8 cellular contexts compared by ENCODE assay signal in the genomic region with DNA sequence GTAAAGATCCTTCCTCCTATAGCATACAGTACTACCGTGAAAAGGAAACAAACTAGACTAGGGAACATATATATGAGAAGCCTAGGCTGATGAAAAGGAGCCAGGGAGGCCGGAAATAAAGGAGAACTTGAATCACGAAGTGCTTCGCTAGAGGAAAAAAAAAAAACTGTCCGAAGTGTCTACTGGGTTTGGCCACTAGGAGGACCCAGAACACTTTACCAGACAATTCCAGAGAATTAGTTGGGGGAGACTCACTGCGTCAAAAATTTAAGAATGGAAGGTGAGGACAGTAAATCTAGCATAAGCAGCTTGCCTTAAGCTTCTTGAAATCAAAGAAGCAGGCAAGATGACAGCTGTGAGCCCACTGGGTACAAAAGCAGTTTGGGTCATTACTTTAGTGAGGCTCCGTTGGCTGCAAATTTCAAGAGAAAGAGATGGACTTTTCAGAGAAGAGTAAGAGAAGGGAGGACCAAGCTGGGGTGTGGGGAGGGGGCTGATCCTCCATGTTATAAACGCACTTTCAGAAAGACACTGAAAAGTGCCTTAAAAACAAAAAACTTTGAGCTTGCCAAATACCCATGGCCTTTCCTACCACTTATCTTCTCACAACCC. TPM values are rescaled to one million over a fixed set of nuclear protein-coding genes. Genes with fewer than 3 reads are reported as not detected.
A peak's percentile ranks its signal among the peaks of the same experiment; 100 is the strongest.
DNase-seq lines count a peak whose midpoint lies in the region; ATAC-seq and TF ChIP-seq lines count a peak whose summit lies in the region.

No MANE protein-coding gene starts in this region.

- no peaks in the 10 kb centered on the region for H3K36me3 ChIP-seq in MG63

- no peaks in the 10 kb centered on the region for H3K36me3 Mint-ChIP-seq in activated naive CD4-positive, alpha-beta T cell treated with anti-CD3 and anti-CD28 coated beads for 36 hours (ENCODE audit: low read depth)

- H3K4me3 ChIP-seq in MG63 (no peak overlapping the region), WI38 (ENCODE audit: low read depth, low read length) (no peak overlapping the region)

- no peak overlapping the region for H3K4me3 Mint-ChIP-seq in activated naive CD4-positive, alpha-beta T cell treated with anti-CD3 and anti-CD28 coated beads for 36 hours

- no peaks in the 10 kb centered on the region for H3K9me3 ChIP-seq in MG63

- H3K27me3 Mint-ChIP-seq in activated naive CD4-positive, alpha-beta T cell treated with anti-CD3 and anti-CD28 coated beads for 36 hours (ENCODE audit: low read depth) = no peaks in the 10 kb centered on the region

- ATAC-seq in Right ventricle myocardium superior (ENCODE audit: poor library complexity) (peak; percentile 73), GM18505 (IDR thresholded peaks at IDR 0.05; ENCODE audit: unreplicated experiment) (no peak), GM19395 (IDR thresholded peaks at IDR 0.05; ENCODE audit: unreplicated experiment) (no peak)

- CTCF ChIA-PET in activated naive CD4-positive, alpha-beta T cell treated with anti-CD3 and anti-CD28 coated beads for 36 hours (lab: Charles Lee) = interaction anchor here (0.6 to 5.3 kb wide), 19 partner anchors 10 to 742 kb away, joined by 3 to 30 read pairs (median 4); no protein-coding TSS in a partner anchor

- H3K9me3 Mint-ChIP-seq in activated naive CD4-positive, alpha-beta T cell treated with anti-CD3 and anti-CD28 coated beads for 36 hours = peaks cover 1% of the 10 kb centered on the region

- TF ChIP-seq CTCF in WI38 (IDR thresholded peaks at IDR 0.05; ENCODE audit: low read depth, low read length) = peak; percentile 68

- TF ChIP-seq POLR2A in GM18505 (IDR thresholded peaks at IDR 0.05; ENCODE audit: borderline replicate concordance, extremely low read depth, insufficient read depth, insufficient read length) = no peak

- DNase-seq in activated naive CD4-positive, alpha-beta T cell treated with anti-CD3 and anti-CD28 coated beads for 36 hours = peak; percentile 27
- DNase-seq in activated naive CD4-positive, alpha-beta T cell treated with anti-CD3 and anti-CD28 coated beads, Interleukin-2, amount 50 U/mL, for 16 hours = no peak
- peak; percentile 57 for DNase-seq in MG63
- no peak for DNase-seq in Right ventricle myocardium superior
- DNase-seq in retina = peak; percentile 56

- H3K27me3 ChIP-seq in MG63 = no peaks in the 10 kb centered on the region

- no peak overlapping the region for H3K27ac Mint-ChIP-seq in activated naive CD4-positive, alpha-beta T cell treated with anti-CD3 and anti-CD28 coated beads for 36 hours

- H3K4me1 Mint-ChIP-seq in activated naive CD4-positive, alpha-beta T cell treated with anti-CD3 and anti-CD28 coated beads for 36 hours (ENCODE audit: low read depth) = peaks cover 24% of the 10 kb centered on the region

- intact Hi-C loops in activated naive CD4-positive, alpha-beta T cell treated with anti-CD3 and anti-CD28 coated beads for 36 hours (cut with micrococcal nuclease) = no loop called here
- intact Hi-C loops in Right ventricle myocardium superior (cut with DNase I) = loop anchor here (10.0 kb wide), 1 partner anchor 115 kb away; the partner anchor contains the start of gene IL3

RNA-seq across cellular contexts. Expression of gene P4HA2, which starts 47.4 kb away (rescaled TPM):
- total RNA-seq in activated naive CD4-positive, alpha-beta T cell treated with anti-CD3 and anti-CD28 coated beads for 36 hours = under 1 TPM; 0.47 to 0.74 TPM
- 71.0 and 96.8 TPM in 2 replicates for total RNA-seq in MG63 (2014; rRNA removed; shearing (Covaris generic); ENCODE audit: low replicate concordance)
- total RNA-seq in Right ventricle myocardium superior = 77.2 TPM

Comparison
In these comparisons a context has a peak if more than half of its experiments do, and no peak if none do; other contexts are left out.
1. DNase-seq: peak in activated naive CD4-positive, alpha-beta T cell treated with anti-CD3 and anti-CD28 coated beads for 36 hours (single experiment), MG63 (single experiment) and retina (single experiment); none in activated naive CD4-positive, alpha-beta T cell treated with anti-CD3 and anti-CD28 coated beads, Interleukin-2, amount 50 U/mL, for 16 hours (single experiment) and Right ventricle myocardium superior (single experiment).
2. RNA of gene P4HA2, which starts 47.4 kb away (total RNA-seq): 71.0 to 96.8 TPM in MG63 and 77.2 TPM in Right ventricle myocardium superior (single experiment); 0.47 to 0.74 TPM in activated naive CD4-positive, alpha-beta T cell treated with anti-CD3 and anti-CD28 coated beads for 36 hours; every median in the first group is over 10 times any median in the second.